In the genomic region with DNA sequence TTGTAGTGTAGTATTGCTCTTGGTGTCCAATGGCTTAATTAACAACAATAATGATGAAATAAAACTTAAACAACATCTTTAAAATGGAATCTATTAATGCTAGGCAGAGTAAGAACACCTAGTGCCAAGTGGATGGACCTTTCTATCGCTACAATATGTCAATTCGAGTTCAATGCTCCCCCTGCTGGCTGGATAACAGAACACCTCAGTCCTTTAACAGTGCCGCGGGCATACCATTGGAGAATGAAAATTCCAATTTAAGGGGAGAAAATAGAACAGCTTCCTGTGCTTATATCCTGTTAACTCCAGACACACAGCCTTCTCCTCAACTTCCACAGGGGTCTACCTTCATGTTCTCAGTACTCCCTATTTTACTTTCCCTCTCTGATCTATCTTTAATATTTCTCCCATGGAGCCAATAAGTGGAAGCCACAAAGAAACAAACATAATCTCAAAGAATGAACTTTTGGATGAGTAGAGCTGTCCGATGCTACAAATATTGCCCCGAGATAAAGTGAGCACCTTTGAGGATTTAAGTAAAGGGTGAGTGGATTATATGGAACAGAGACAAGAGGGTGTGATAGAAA, we compare ENCODE assay signal across 2 cellular contexts.
A peak's percentile ranks its signal among the peaks of the same experiment; 100 is the strongest.
TF ChIP-seq lines count a peak whose summit lies in the region.

No MANE protein-coding gene starts in this region.

TF ChIP-seq in WTC11, 78 proteins besides CTCF, POLR2A, EP300 and RAD21 (continued from another document):
- TF ChIP-seq, protein P1, sequence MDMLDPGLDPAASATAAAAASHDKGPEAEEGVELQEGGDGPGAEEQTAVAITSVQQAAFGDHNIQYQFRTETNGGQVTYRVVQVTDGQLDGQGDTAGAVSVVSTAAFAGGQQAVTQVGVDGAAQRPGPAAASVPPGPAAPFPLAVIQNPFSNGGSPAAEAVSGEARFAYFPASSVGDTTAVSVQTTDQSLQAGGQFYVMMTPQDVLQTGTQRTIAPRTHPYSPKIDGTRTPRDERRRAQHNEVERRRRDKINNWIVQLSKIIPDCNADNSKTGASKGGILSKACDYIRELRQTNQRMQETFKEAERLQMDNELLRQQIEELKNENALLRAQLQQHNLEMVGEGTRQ (CRISPR knock-in tag; IDR thresholded peaks at IDR 0.05) = no peak
- TF ChIP-seq, protein P2, sequence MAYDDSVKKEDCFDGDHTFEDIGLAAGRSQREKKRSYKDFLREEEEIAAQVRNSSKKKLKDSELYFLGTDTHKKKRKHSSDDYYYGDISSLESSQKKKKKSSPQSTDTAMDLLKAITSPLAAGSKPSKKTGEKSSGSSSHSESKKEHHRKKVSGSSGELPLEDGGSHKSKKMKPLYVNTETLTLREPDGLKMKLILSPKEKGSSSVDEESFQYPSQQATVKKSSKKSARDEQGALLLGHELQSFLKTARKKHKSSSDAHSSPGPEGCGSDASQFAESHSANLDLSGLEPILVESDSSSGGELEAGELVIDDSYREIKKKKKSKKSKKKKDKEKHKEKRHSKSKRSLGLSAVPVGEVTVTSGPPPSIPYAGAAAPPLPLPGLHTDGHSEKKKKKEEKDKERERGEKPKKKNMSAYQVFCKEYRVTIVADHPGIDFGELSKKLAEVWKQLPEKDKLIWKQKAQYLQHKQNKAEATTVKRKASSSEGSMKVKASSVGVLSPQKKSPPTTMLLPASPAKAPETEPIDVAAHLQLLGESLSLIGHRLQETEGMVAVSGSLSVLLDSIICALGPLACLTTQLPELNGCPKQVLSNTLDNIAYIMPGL (CRISPR knock-in tag; IDR thresholded peaks at IDR 0.05) = 0 out of 2 replicates have a peak, but pooled peaks have one; percentile 36
- TF ChIP-seq PRRX2 (CRISPR knock-in tag; IDR thresholded peaks at IDR 0.05) = no peak
- TF ChIP-seq, protein P3, sequence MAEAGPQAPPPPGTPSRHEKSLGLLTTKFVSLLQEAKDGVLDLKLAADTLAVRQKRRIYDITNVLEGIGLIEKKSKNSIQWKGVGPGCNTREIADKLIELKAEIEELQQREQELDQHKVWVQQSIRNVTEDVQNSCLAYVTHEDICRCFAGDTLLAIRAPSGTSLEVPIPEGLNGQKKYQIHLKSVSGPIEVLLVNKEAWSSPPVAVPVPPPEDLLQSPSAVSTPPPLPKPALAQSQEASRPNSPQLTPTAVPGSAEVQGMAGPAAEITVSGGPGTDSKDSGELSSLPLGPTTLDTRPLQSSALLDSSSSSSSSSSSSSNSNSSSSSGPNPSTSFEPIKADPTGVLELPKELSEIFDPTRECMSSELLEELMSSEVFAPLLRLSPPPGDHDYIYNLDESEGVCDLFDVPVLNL (CRISPR knock-in tag; IDR thresholded peaks at IDR 0.05; ENCODE audit: borderline replicate concordance, low read depth) = no peak
- no peak for TF ChIP-seq CBFB (CRISPR knock-in tag; IDR thresholded peaks at IDR 0.05; ENCODE audit: low read depth)
- no peak for TF ChIP-seq GRHL2 (CRISPR knock-in tag; IDR thresholded peaks at IDR 0.05; ENCODE audit: insufficient replicate concordance, severe bottlenecking)
- TF ChIP-seq, protein P4, sequence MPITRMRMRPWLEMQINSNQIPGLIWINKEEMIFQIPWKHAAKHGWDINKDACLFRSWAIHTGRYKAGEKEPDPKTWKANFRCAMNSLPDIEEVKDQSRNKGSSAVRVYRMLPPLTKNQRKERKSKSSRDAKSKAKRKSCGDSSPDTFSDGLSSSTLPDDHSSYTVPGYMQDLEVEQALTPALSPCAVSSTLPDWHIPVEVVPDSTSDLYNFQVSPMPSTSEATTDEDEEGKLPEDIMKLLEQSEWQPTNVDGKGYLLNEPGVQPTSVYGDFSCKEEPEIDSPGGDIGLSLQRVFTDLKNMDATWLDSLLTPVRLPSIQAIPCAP (CRISPR knock-in tag; IDR thresholded peaks at IDR 0.05) = no peak
TF ChIP-seq in WTC11: peak in this region for 1.

TF ChIP-seq in HepG2, 621 proteins besides CTCF, POLR2A, EP300 and RAD21 (continued from another document and continues in another):
- TF ChIP-seq, protein P5, sequence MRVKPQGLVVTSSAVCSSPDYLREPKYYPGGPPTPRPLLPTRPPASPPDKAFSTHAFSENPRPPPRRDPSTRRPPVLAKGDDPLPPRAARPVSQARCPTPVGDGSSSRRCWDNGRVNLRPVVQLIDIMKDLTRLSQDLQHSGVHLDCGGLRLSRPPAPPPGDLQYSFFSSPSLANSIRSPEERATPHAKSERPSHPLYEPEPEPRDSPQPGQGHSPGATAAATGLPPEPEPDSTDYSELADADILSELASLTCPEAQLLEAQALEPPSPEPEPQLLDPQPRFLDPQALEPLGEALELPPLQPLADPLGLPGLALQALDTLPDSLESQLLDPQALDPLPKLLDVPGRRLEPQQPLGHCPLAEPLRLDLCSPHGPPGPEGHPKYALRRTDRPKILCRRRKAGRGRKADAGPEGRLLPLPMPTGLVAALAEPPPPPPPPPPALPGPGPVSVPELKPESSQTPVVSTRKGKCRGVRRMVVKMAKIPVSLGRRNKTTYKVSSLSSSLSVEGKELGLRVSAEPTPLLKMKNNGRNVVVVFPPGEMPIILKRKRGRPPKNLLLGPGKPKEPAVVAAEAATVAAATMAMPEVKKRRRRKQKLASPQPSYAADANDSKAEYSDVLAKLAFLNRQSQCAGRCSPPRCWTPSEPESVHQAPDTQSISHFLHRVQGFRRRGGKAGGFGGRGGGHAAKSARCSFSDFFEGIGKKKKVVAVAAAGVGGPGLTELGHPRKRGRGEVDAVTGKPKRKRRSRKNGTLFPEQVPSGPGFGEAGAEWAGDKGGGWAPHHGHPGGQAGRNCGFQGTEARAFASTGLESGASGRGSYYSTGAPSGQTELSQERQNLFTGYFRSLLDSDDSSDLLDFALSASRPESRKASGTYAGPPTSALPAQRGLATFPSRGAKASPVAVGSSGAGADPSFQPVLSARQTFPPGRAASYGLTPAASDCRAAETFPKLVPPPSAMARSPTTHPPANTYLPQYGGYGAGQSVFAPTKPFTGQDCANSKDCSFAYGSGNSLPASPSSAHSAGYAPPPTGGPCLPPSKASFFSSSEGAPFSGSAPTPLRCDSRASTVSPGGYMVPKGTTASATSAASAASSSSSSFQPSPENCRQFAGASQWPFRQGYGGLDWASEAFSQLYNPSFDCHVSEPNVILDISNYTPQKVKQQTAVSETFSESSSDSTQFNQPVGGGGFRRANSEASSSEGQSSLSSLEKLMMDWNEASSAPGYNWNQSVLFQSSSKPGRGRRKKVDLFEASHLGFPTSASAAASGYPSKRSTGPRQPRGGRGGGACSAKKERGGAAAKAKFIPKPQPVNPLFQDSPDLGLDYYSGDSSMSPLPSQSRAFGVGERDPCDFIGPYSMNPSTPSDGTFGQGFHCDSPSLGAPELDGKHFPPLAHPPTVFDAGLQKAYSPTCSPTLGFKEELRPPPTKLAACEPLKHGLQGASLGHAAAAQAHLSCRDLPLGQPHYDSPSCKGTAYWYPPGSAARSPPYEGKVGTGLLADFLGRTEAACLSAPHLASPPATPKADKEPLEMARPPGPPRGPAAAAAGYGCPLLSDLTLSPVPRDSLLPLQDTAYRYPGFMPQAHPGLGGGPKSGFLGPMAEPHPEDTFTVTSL (CRISPR knock-in tag; IDR thresholded peaks at IDR 0.05; ENCODE audit: borderline replicate concordance) = no peak
- TF ChIP-seq AGO2 (optimal IDR thresholded peaks at IDR 0.05; ENCODE audit: low read depth, low read length) = no peak
- peak; percentile 39; the same call in 1 of the 2 replicates for TF ChIP-seq MIER3 (CRISPR knock-in tag; IDR thresholded peaks at IDR 0.05; ENCODE audit: borderline replicate concordance)
- no peak for TF ChIP-seq ZNF556 (CRISPR knock-in tag; IDR thresholded peaks at IDR 0.05; ENCODE audit: borderline replicate concordance)
- TF ChIP-seq SIN3B (IDR thresholded peaks at IDR 0.05; ENCODE audit: low read length) = no peak
- TF ChIP-seq, protein P6, sequence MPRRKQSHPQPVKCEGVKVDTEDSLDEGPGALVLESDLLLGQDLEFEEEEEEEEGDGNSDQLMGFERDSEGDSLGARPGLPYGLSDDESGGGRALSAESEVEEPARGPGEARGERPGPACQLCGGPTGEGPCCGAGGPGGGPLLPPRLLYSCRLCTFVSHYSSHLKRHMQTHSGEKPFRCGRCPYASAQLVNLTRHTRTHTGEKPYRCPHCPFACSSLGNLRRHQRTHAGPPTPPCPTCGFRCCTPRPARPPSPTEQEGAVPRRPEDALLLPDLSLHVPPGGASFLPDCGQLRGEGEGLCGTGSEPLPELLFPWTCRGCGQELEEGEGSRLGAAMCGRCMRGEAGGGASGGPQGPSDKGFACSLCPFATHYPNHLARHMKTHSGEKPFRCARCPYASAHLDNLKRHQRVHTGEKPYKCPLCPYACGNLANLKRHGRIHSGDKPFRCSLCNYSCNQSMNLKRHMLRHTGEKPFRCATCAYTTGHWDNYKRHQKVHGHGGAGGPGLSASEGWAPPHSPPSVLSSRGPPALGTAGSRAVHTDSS (CRISPR knock-in tag; conservative IDR thresholded peaks at IDR 0.05) = no peak
- TF ChIP-seq ZNF234 (CRISPR knock-in tag; conservative IDR thresholded peaks at IDR 0.05) = no peak
- TF ChIP-seq GATAD2A (CRISPR knock-in tag; IDR thresholded peaks at IDR 0.05) = 0 out of 2 replicates have a peak, but pooled peaks have one; percentile 34
- TF ChIP-seq STAG1 (CRISPR knock-in tag; IDR thresholded peaks at IDR 0.05) = peak; percentile 67
- no peak for TF ChIP-seq MAFF (IDR thresholded peaks at IDR 0.05; ENCODE audit: low read depth, low read length)
- TF ChIP-seq ZNF292 (CRISPR knock-in tag; IDR thresholded peaks at IDR 0.05; ENCODE audit: borderline replicate concordance, low read depth) = no peak
- TF ChIP-seq ZBTB42 (CRISPR knock-in tag; IDR thresholded peaks at IDR 0.05) = no peak
- TF ChIP-seq, protein P7, sequence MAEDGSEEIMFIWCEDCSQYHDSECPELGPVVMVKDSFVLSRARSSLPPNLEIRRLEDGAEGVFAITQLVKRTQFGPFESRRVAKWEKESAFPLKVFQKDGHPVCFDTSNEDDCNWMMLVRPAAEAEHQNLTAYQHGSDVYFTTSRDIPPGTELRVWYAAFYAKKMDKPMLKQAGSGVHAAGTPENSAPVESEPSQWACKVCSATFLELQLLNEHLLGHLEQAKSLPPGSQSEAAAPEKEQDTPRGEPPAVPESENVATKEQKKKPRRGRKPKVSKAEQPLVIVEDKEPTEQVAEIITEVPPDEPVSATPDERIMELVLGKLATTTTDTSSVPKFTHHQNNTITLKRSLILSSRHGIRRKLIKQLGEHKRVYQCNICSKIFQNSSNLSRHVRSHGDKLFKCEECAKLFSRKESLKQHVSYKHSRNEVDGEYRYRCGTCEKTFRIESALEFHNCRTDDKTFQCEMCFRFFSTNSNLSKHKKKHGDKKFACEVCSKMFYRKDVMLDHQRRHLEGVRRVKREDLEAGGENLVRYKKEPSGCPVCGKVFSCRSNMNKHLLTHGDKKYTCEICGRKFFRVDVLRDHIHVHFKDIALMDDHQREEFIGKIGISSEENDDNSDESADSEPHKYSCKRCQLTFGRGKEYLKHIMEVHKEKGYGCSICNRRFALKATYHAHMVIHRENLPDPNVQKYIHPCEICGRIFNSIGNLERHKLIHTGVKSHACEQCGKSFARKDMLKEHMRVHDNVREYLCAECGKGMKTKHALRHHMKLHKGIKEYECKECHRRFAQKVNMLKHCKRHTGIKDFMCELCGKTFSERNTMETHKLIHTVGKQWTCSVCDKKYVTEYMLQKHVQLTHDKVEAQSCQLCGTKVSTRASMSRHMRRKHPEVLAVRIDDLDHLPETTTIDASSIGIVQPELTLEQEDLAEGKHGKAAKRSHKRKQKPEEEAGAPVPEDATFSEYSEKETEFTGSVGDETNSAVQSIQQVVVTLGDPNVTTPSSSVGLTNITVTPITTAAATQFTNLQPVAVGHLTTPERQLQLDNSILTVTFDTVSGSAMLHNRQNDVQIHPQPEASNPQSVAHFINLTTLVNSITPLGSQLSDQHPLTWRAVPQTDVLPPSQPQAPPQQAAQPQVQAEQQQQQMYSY (CRISPR knock-in tag; IDR thresholded peaks at IDR 0.05) = no peak
- no peak for TF ChIP-seq ZSCAN25 (CRISPR knock-in tag; IDR thresholded peaks at IDR 0.05)
- no peak for TF ChIP-seq BCL6 (CRISPR knock-in tag; IDR thresholded peaks at IDR 0.05)
- peak; percentile 76 for TF ChIP-seq SMC3 (IDR thresholded peaks at IDR 0.05; ENCODE audit: low read length)
- TF ChIP-seq, protein P8, sequence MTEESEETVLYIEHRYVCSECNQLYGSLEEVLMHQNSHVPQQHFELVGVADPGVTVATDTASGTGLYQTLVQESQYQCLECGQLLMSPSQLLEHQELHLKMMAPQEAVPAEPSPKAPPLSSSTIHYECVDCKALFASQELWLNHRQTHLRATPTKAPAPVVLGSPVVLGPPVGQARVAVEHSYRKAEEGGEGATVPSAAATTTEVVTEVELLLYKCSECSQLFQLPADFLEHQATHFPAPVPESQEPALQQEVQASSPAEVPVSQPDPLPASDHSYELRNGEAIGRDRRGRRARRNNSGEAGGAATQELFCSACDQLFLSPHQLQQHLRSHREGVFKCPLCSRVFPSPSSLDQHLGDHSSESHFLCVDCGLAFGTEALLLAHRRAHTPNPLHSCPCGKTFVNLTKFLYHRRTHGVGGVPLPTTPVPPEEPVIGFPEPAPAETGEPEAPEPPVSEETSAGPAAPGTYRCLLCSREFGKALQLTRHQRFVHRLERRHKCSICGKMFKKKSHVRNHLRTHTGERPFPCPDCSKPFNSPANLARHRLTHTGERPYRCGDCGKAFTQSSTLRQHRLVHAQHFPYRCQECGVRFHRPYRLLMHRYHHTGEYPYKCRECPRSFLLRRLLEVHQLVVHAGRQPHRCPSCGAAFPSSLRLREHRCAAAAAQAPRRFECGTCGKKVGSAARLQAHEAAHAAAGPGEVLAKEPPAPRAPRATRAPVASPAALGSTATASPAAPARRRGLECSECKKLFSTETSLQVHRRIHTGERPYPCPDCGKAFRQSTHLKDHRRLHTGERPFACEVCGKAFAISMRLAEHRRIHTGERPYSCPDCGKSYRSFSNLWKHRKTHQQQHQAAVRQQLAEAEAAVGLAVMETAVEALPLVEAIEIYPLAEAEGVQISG (CRISPR knock-in tag; IDR thresholded peaks at IDR 0.05) = no peak
- TF ChIP-seq, protein P9, sequence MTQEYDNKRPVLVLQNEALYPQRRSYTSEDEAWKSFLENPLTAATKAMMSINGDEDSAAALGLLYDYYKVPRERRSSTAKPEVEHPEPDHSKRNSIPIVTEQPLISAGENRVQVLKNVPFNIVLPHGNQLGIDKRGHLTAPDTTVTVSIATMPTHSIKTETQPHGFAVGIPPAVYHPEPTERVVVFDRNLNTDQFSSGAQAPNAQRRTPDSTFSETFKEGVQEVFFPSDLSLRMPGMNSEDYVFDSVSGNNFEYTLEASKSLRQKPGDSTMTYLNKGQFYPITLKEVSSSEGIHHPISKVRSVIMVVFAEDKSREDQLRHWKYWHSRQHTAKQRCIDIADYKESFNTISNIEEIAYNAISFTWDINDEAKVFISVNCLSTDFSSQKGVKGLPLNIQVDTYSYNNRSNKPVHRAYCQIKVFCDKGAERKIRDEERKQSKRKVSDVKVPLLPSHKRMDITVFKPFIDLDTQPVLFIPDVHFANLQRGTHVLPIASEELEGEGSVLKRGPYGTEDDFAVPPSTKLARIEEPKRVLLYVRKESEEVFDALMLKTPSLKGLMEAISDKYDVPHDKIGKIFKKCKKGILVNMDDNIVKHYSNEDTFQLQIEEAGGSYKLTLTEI (CRISPR knock-in tag; conservative IDR thresholded peaks at IDR 0.05) = no peak
- TF ChIP-seq, protein P10, sequence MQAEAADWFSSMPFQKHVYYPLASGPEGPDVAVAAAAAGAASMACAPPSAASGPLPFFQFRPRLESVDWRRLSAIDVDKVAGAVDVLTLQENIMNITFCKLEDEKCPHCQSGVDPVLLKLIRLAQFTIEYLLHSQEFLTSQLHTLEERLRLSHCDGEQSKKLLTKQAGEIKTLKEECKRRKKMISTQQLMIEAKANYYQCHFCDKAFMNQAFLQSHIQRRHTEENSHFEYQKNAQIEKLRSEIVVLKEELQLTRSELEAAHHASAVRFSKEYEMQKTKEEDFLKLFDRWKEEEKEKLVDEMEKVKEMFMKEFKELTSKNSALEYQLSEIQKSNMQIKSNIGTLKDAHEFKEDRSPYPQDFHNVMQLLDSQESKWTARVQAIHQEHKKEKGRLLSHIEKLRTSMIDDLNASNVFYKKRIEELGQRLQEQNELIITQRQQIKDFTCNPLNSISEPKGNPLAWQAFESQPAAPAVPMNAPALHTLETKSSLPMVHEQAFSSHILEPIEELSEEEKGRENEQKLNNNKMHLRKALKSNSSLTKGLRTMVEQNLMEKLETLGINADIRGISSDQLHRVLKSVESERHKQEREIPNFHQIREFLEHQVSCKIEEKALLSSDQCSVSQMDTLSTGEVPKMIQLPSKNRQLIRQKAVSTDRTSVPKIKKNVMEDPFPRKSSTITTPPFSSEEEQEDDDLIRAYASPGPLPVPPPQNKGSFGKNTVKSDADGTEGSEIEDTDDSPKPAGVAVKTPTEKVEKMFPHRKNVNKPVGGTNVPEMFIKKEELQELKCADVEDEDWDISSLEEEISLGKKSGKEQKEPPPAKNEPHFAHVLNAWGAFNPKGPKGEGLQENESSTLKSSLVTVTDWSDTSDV (CRISPR knock-in tag; IDR thresholded peaks at IDR 0.05) = no peak
